ENCODE assay signal across 26 cellular contexts in the genomic region with DNA sequence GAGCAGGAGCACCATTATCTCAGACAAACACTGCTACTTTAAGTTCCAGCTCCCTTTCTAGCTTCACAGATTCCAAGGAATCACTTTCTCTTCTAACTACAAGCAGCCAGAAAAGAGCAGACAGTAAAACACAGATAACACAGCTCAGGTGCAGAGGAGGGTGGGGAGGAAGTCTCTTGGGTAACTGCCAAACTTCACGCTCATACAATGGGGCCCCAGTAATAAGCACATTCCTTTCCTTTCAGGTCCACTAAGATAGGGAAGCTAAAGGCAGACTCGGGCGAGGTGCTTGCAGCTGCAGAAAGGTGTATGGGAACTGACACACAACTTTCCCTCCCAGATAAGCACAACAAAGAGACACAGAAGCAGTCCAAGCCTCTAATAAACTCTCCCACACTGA.
"Had no signal": no experiment of that assay in that cellular context is flagged by ENCODE, and none has a peak within 500 bp of the region (broad histone marks: within the 10 kb centered on the region; RNA-seq: fewer than 3 reads in every experiment).

No MANE protein-coding gene starts in this region.

- H3K79me2 ChIP-seq: parathyroid adenoma had no signal

- ATAC-seq: body of pancreas; esophagus mucosa; left ventricle myocardium superior; right lobe of liver; stimulated activated effector memory CD8-positive, alpha-beta T cell treated with anti-CD3 and anti-CD28 coated beads, Interleukin-12 subunit alpha, Interleukin-12 subunit beta, amount 100 ng/mL, for 72 hours; stimulated activated naive CD8-positive, alpha-beta T cell treated with anti-CD3 and anti-CD28 coated beads, Interleukin-15, amount 100 ng/mL, for 72 hours; T-helper 17 cell had no signal

- H3K36me3 ChIP-seq: right lobe of liver, tibial artery had no signal

- H3K9ac ChIP-seq: parathyroid adenoma had no signal

- H3K27ac ChIP-seq: body of pancreas, parathyroid adenoma, right lobe of liver, skin epidermis, tibial artery had no signal

- H3K9me3 ChIP-seq: body of pancreas, right lobe of liver, tibial artery had no signal

- H2AFZ ChIP-seq: parathyroid adenoma had no signal

- H3K4me3 ChIP-seq: body of pancreas, right lobe of liver, skin epidermis, tibial artery had no signal

- FAIRE-seq: frontal cortex had no signal

- H3K27me3 ChIP-seq: body of pancreas, right lobe of liver had no signal

- H3K4me1 ChIP-seq: body of pancreas, parathyroid adenoma, right lobe of liver, tibial artery had no signal

- DNase-seq: activated B cell treated with CpG ODN at 0.5 μM for 24 hours; activated CD4-positive, alpha-beta memory T cell treated with anti-CD3 and anti-CD28 coated beads for 36 hours; activated CD4-positive, alpha-beta T cell treated with anti-CD3 and anti-CD28 coated beads for 48 hours; activated gamma-delta T cell treated with Interleukin-2 at 50 U/mL for 16 hours; activated T-cell treated with anti-CD3 and anti-CD28 coated beads for 4 hours; anterior cingulate cortex; body of pancreas; caudate nucleus; dermis blood vessel endothelial cell; effector CD8-positive, alpha-beta T cell; glutamatergic neuron; hippocampal formation; left ventricle myocardium superior; midbrain; nephron progenitor cell; nucleus accumbens; right lobe of liver; stimulated activated CD4-positive, alpha-beta T cell treated with anti-CD3 and anti-CD28 coated beads, Interleukin-2, amount 100 ng/mL, for 24 hours; stimulated activated naive CD8-positive, alpha-beta T cell treated with anti-CD3 and anti-CD28 coated beads, Interleukin-15, amount 100 ng/mL, for 72 hours; T-helper 17 cell; tibial artery had no signal
